Comparison of ENCODE assay signal across 20 cellular contexts in the genomic region with DNA sequence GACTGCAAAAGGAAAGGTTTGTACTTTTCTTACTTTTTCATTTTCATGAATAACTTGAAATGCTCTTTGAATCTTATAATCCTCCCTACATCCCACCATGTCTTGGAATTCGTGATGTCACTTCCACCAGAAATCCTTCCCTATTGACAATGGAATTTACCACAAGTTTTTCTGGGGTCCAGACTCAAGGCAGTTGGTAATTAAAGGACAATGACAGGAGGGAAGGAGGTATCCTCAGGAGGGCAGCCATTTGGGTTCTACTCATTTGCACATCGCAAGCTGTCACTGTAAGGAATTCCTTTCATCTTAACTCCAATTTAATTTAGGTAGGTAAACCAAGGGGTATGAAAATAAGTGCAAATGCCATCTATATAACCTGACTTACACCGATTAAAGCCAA. TPM values are rescaled to one million over a fixed set of nuclear protein-coding genes. Genes with fewer than 3 reads are reported as not detected.
DNase-seq lines count a peak whose midpoint lies in the region; ATAC-seq, FAIRE-seq and TF ChIP-seq lines count a peak whose summit lies in the region.
"Had no signal": no experiment of that assay in that cellular context is flagged by ENCODE, and none has a peak within 500 bp of the region (broad histone marks: within the 10 kb centered on the region; RNA-seq: fewer than 3 reads in every experiment).

No MANE protein-coding gene starts in this region.

- TF ChIP-seq RAD21 in SK-N-SH (IDR thresholded peaks at IDR 0.05; ENCODE audit: low read length) (no peak), H1 (IDR thresholded peaks at IDR 0.05 in 1 of 2, conservative IDR thresholded peaks at IDR 0.05 in 1 of 2; ENCODE audit: low read depth in 2 of 2, low read length in 2 of 2) (no peak)

- H3K18ac ChIP-seq in H1 (ENCODE audit: extremely low read depth, low read length) (no peak overlapping the region; the same call in 1 of the 2 replicates), mesenchymal stem cell (ENCODE audit: low read depth in 1 of 2, low read length in 2 of 2) (peak overlapping the region in 1 of 2 experiments; percentile 34)

- H2BK120ac ChIP-seq in H1 (replicated peaks; ENCODE audit: low read depth, low read length) (peak overlapping the region; percentile 91), mesenchymal stem cell (ENCODE audit: low read depth, low read length) (no peak overlapping the region)

- no peak overlapping the region for H3K4me2 ChIP-seq in SK-N-SH
- H3K4me2 ChIP-seq in H1 (ENCODE audit: insufficient read depth in 1 of 2, low read depth in 2 of 2, low read length in 2 of 2) = peak overlapping the region; percentile 32 to 43; a peak in 3 of 4 replicates
- H3K4me2 ChIP-seq in mesenchymal stem cell (ENCODE audit: low read length, poor library complexity, severe bottlenecking) = no peak overlapping the region

- intact Hi-C loops in testis (cut with DNase I; ENCODE audit: low total_unique reads) = no loop called here

- TF ChIP-seq CTCF in SK-N-SH (IDR thresholded peaks at IDR 0.05) (no peak), H1 (IDR thresholded peaks at IDR 0.05; ENCODE audit: control extremely low read depth in 1 of 3, insufficient read depth in 1 of 3, low read depth in 1 of 3, low read length in 3 of 3) (no peak), testis (IDR thresholded peaks at IDR 0.05) (no peak)

- H2BK20ac ChIP-seq in H1 (ENCODE audit: low read length) = no peak overlapping the region

- peaks cover 4% of the 10 kb centered on the region for H3F3A ChIP-seq in SK-N-SH (replicated peaks; ENCODE audit: insufficient read depth)

- ATAC-seq in SK-N-SH treated with all-trans-retinoic acid at 6 μM for 48 hours (no peak), GM21717 (IDR thresholded peaks at IDR 0.05; ENCODE audit: unreplicated experiment) (no peak)
- ATAC-seq: activated T-cell treated with anti-CD3 and anti-CD28 coated beads, Interleukin-2, amount 50 U/mL, for 4 hours; naive thymus-derived CD4-positive, alpha-beta T cell had no signal

- peak overlapping the region; percentile 23 to 47; a peak in 2 of 4 replicates for H3K27ac ChIP-seq in SK-N-SH (ENCODE audit: low read depth in 2 of 2, low read length in 1 of 2)
- H3K27ac ChIP-seq in H1 (ENCODE audit: low read depth, low read length) = peak overlapping the region; percentile 44; the same call in 1 of the 2 replicates
- no peak overlapping the region for H3K27ac ChIP-seq in mesenchymal stem cell (ENCODE audit: low read length, poor library complexity, severe bottlenecking)
- H3K27ac ChIP-seq in testis = peak overlapping the region; percentile 69 to 72
- H3K27ac ChIP-seq: 22Rv1 had no signal

- H2AFZ ChIP-seq in SK-N-SH (ENCODE audit: low read depth) = no peak overlapping the region
- H2AFZ ChIP-seq in H1 (ENCODE audit: low read length) = no peak overlapping the region
- no peak overlapping the region for H2AFZ ChIP-seq in mesenchymal stem cell (ENCODE audit: low read depth, low read length)

- H2BK5ac ChIP-seq in H1 (ENCODE audit: low read depth, low read length) = no peak overlapping the region
- H2BK5ac ChIP-seq in mesenchymal stem cell (ENCODE audit: low read depth, low read length, poor library complexity, severe bottlenecking) = no peak overlapping the region

- H3K27me3 ChIP-seq in SK-N-SH (ENCODE audit: insufficient read depth) (no peaks in the 10 kb centered on the region), H1 (replicated peaks in 1 of 4; ENCODE audit: control insufficient read depth in 3 of 4, extremely low read depth in 1 of 4, insufficient read depth in 3 of 4, low read length in 3 of 4) (no peaks in the 10 kb centered on the region), mesenchymal stem cell (ENCODE audit: control insufficient read depth in 1 of 2, insufficient read depth in 1 of 2, low read length in 2 of 2) (no peaks in the 10 kb centered on the region), testis (no peaks in the 10 kb centered on the region)
- H3K27me3 ChIP-seq: left lung, MG63, thyroid gland had no signal

- H3K23ac ChIP-seq in H1 (ENCODE audit: insufficient read length) = no peak overlapping the region
- no peak overlapping the region for H3K23ac ChIP-seq in mesenchymal stem cell (ENCODE audit: low read length in 2 of 2)

- no peak overlapping the region; the same call in 1 of the 2 replicates for H2BK12ac ChIP-seq in H1 (ENCODE audit: low read depth, low read length)
- H2BK12ac ChIP-seq in mesenchymal stem cell (ENCODE audit: low read length in 2 of 2) = no peak overlapping the region

- DNase-seq in SK-N-SH (no peak), H1 (ENCODE audit: low read depth in 1 of 2, low spot score in 2 of 2) (no peak), mesenchymal stem cell (no peak), testis (no peak), C1 segment of cervical spinal cord (lab: John Stamatoyannopoulos, UW) (no peak), NCI-H510A (lab: John Stamatoyannopoulos, UW) (no peak)
- DNase-seq: activated T-cell treated with anti-CD3 and anti-CD28 coated beads, Interleukin-2, amount 50 U/mL, for 4 hours; left lung; MG63; naive thymus-derived CD4-positive, alpha-beta T cell; NCI-H187; NCI-H446; SIG-M5; stimulated activated CD4-positive, alpha-beta T cell treated with anti-CD3 and anti-CD28 coated beads, Interleukin-1b, Interleukin-23, amount 100 ng/mL, for 48 hours; T-helper 9 cell; thyroid gland had no signal

- H3K4me1 ChIP-seq in SK-N-SH (ENCODE audit: control insufficient read depth in 1 of 2, insufficient read depth in 2 of 2, low read depth in 1 of 2, low read length in 1 of 2) = peaks cover 0 to 41% of the 10 kb centered on the region in 2 experiments; a peak in 2 of 4 replicates
- H3K4me1 ChIP-seq in H1 (replicated peaks in 1 of 4; ENCODE audit: control insufficient read depth in 3 of 4, insufficient read depth in 4 of 4, low read length in 3 of 4) = peaks cover 8 to 32% (median 27%) of the 10 kb centered on the region in 4 experiments
- peaks cover 4% of the 10 kb centered on the region for H3K4me1 ChIP-seq in mesenchymal stem cell (ENCODE audit: control insufficient read depth, insufficient read depth, low read depth, low read length)
- no peaks in the 10 kb centered on the region for H3K4me1 ChIP-seq in testis
- H3K4me1 ChIP-seq: thyroid gland had no signal

- CTCF ChIA-PET in SK-N-SH (lab: Yijun Ruan, JAX) = interaction anchor here (0.9 kb wide), 1 partner anchor 8 kb away, joined by 4 read pairs; no protein-coding TSS in a partner anchor
- CTCF ChIA-PET in H1 (lab: Charles Lee; ENCODE audit: partially characterized antibody) = interaction anchor here (1.5 to 1.6 kb wide), 2 partner anchors 11 to 20 kb away, joined by 4 to 5 read pairs; no protein-coding TSS in a partner anchor

- H4K20me1 ChIP-seq in SK-N-SH (ENCODE audit: insufficient read depth) = no peaks in the 10 kb centered on the region
- no peaks in the 10 kb centered on the region for H4K20me1 ChIP-seq in H1 (replicated peaks in 1 of 2; ENCODE audit: control insufficient read depth in 1 of 2, insufficient read depth in 2 of 2, low read length in 2 of 2)

- TF ChIP-seq POLR2A in H1 (IDR thresholded peaks at IDR 0.05; ENCODE audit: control extremely low read depth in 1 of 2, low read depth in 2 of 2, low read length in 2 of 2) (no peak), testis (IDR thresholded peaks at IDR 0.05) (no peak)

- peaks cover 0 to 3% of the 10 kb centered on the region in 2 experiments for H3K36me3 ChIP-seq in SK-N-SH (replicated peaks in 1 of 2; ENCODE audit: control insufficient read depth in 1 of 2, insufficient read depth in 2 of 2, low read length in 1 of 2)
- H3K36me3 ChIP-seq in H1 (ENCODE audit: control insufficient read depth in 2 of 4, insufficient read depth in 4 of 4, low read length in 3 of 4) = no peaks in the 10 kb centered on the region
- peaks cover 0 to 7% of the 10 kb centered on the region in 2 experiments for H3K36me3 ChIP-seq in mesenchymal stem cell (ENCODE audit: control insufficient read depth in 1 of 2, insufficient read depth in 2 of 2, low read depth in 1 of 2, low read length in 2 of 2)
- H3K36me3 ChIP-seq in testis (ENCODE audit: low read depth, missing control alignments) = no peaks in the 10 kb centered on the region
- H3K36me3 ChIP-seq: left lung, MG63, thyroid gland had no signal

- no peak overlapping the region for H4K5ac ChIP-seq in H1 (ENCODE audit: insufficient read length, low read depth, low read length)

- H4K8ac ChIP-seq in H1 (ENCODE audit: extremely low read depth, insufficient read depth, low read length) = no peak overlapping the region
- peak overlapping the region; percentile 42 for H4K8ac ChIP-seq in mesenchymal stem cell (ENCODE audit: low read length)

- H3K79me1 ChIP-seq in H1 (ENCODE audit: low read depth, low read length) (no peaks in the 10 kb centered on the region), mesenchymal stem cell (replicated peaks; ENCODE audit: low read length, poor library complexity, severe bottlenecking) (no peaks in the 10 kb centered on the region)

- H2BK15ac ChIP-seq in H1 (ENCODE audit: low read length) (no peak overlapping the region), mesenchymal stem cell (ENCODE audit: low read depth, poor library complexity, severe bottlenecking) (no peak overlapping the region)

- no peaks in the 10 kb centered on the region for H3K9me3 ChIP-seq in SK-N-SH
- no peaks in the 10 kb centered on the region for H3K9me3 ChIP-seq in H1 (ENCODE audit: insufficient read depth in 2 of 2, low read depth in 1 of 2, low read length in 1 of 2)
- H3K9me3 ChIP-seq in mesenchymal stem cell (ENCODE audit: control insufficient read depth, low read length) = no peaks in the 10 kb centered on the region
- no peaks in the 10 kb centered on the region for H3K9me3 ChIP-seq in testis
- H3K9me3 ChIP-seq: left lung, MG63, thyroid gland had no signal

- peak; percentile 68 for FAIRE-seq in H1 (lab: Jason Lieb, UNC)
- FAIRE-seq: endothelial cell of umbilical vein had no signal

- H3K4ac ChIP-seq in H1 (replicated peaks; ENCODE audit: insufficient read length, low read depth, low read length) (no peak overlapping the region), mesenchymal stem cell (ENCODE audit: low read depth in 1 of 2, low read length in 2 of 2) (no peak overlapping the region)

- no peak overlapping the region for H2AK5ac ChIP-seq in H1 (ENCODE audit: low read depth, low read length)
- H2AK5ac ChIP-seq in mesenchymal stem cell (ENCODE audit: low read length, severe bottlenecking) = no peak overlapping the region

- no peak overlapping the region for H3K9ac ChIP-seq in SK-N-SH
- H3K9ac ChIP-seq in H1 (replicated peaks in 1 of 4; ENCODE audit: extremely low read depth in 1 of 4, low read depth in 3 of 4, low read length in 3 of 4) = no peak overlapping the region
- H3K9ac ChIP-seq in mesenchymal stem cell (ENCODE audit: low read length) = peak overlapping the region; percentile 84

- H4K91ac ChIP-seq in H1 (replicated peaks; ENCODE audit: insufficient read length, low read length) (peak overlapping the region; percentile 90), mesenchymal stem cell (ENCODE audit: low read length) (no peak overlapping the region)

- no peaks in the 10 kb centered on the region for H3K23me2 ChIP-seq in H1 (ENCODE audit: low read depth, low read length)

- H3K79me2 ChIP-seq in SK-N-SH (ENCODE audit: insufficient read depth) (no peaks in the 10 kb centered on the region), H1 (ENCODE audit: control insufficient read depth in 1 of 2, insufficient read depth in 2 of 2, low read length in 2 of 2) (no peaks in the 10 kb centered on the region)

- WGBS in SK-N-SH (ENCODE audit: low lambda C conversion rate) = 98% methylated on average over 3 of the region's 3 CpGs
- 20% methylated on average over 3 of the region's 3 CpGs; no CpG with 5 or more reads in 1 of the 2 experiments for WGBS in H1 (ENCODE audit: extremely low coverage in 1 of 2, insufficient coverage in 1 of 2, insufficient read length in 1 of 2, insufficient replicate concordance in 2 of 2, low coverage in 1 of 2, low lambda C conversion rate in 2 of 2, missing lambda C conversion rate in 1 of 2), 2 experiments
- 20% methylated on average over 2 of the region's 3 CpGs for WGBS in mesenchymal stem cell
- 61 to 62% methylated on average over 3 of the region's 3 CpGs for WGBS in testis, 2 donors

- POLR2A ChIA-PET in SK-N-SH (lab: Yijun Ruan, JAX) (no interaction called here), H1 (lab: Charles Lee; ENCODE audit: partially characterized antibody) (interaction anchor here (1.9 kb wide), 1 partner anchor 10 kb away, joined by 8 read pairs; no protein-coding TSS in a partner anchor)

- no peak for TF ChIP-seq EP300 in SK-N-SH (IDR thresholded peaks at IDR 0.05; ENCODE audit: borderline replicate concordance in 1 of 2, low read depth in 1 of 2, low read length in 1 of 2)
- TF ChIP-seq EP300 in H1 (IDR thresholded peaks at IDR 0.05; ENCODE audit: borderline replicate concordance in 1 of 2, low read depth in 2 of 2, low read length in 2 of 2) = peak in 1 of 2 experiments; percentile 19; a peak in 1 of 3 replicates

- H3K4me3 ChIP-seq in SK-N-SH (ENCODE audit: low read depth in 2 of 2, low read length in 1 of 2) (no peak overlapping the region), H1 (ENCODE audit: extremely low read depth in 1 of 4, insufficient read depth in 2 of 4, low read depth in 3 of 4, low read length in 4 of 4) (peak overlapping the region in 1 of 4 experiments; percentile 33; a peak in 1 of 8 replicates), mesenchymal stem cell (ENCODE audit: insufficient read depth in 1 of 2, low read depth in 1 of 2, low read length in 2 of 2) (peak overlapping the region in 1 of 2 experiments; percentile 70), testis (no peak overlapping the region)
- H3K4me3 ChIP-seq: left lung, MG63, thyroid gland had no signal

- no peaks in the 10 kb centered on the region for H3K9me2 ChIP-seq in SK-N-SH

- H3K14ac ChIP-seq in H1 (ENCODE audit: insufficient read length) = no peak overlapping the region
- no peak overlapping the region for H3K14ac ChIP-seq in mesenchymal stem cell (ENCODE audit: low read length in 2 of 2)

- H3K56ac ChIP-seq in H1 (replicated peaks; ENCODE audit: insufficient read length, low read depth, low read length) = no peak overlapping the region

RNA-seq across cellular contexts. Expression of a gene that starts 21.9 kb away (rescaled TPM):
- polyA plus RNA-seq in SK-N-SH (2012; rRNA removed) = 101 and 138 TPM in 2 replicates
- polyA plus RNA-seq in SK-N-SH (2012; cell fraction: cytosol; rRNA removed) = 138 and 169 TPM in 2 replicates
- polyA plus RNA-seq in SK-N-SH (2012; cell fraction: nucleus; rRNA removed) = 35.8 and 67.6 TPM in 2 replicates
- total RNA-seq in H1 (2021; fragmentation: NEBNext Ultra II Directional; extraction: Animal tissue kit (Norgen Biotek cat#: 25700)) = 3.0 and 3.3 TPM in 2 replicates
- polyA plus RNA-seq in H1 (2011; rRNA removed) = 2.2 and 3.0 TPM in 2 replicates
- 4.0 TPM for polyA plus RNA-seq in H1 (2011; cell fraction: cytosol; rRNA removed)
- polyA plus RNA-seq in H1 (2011; cell fraction: nucleus; rRNA removed) = 2.7 TPM
- 2.5 to 5.7 TPM (median 3.1 TPM) in 4 replicates for polyA plus RNA-seq in H1 (2012, experiment 1 of 2)
- polyA plus RNA-seq in H1 (2012, experiment 2 of 2) = 0.26 TPM
- polyA plus RNA-seq in H1 (2013, experiment 1 of 2) = 7.5 TPM
- 7.3 TPM for polyA plus RNA-seq in H1 (2013, experiment 2 of 2)
- polyA minus RNA-seq in H1 (2011; rRNA and poly(A)+ RNA removed) = 2.8 and 4.5 TPM in 2 replicates
- polyA minus RNA-seq in H1 (2011; cell fraction: cytosol; rRNA and poly(A)+ RNA removed) = 0.73 TPM
- polyA minus RNA-seq in H1 (2011; cell fraction: nucleus; rRNA and poly(A)+ RNA removed) = 2.2 TPM
- 17.6 TPM for polyA plus RNA-seq in mesenchymal stem cell (2013, experiment 1 of 2)
- polyA plus RNA-seq in mesenchymal stem cell (2013, experiment 2 of 2) = 18.7 TPM
- 1 to 10 TPM; 5.8 to 9.7 TPM for total RNA-seq in testis
- 8.2 TPM for polyA plus RNA-seq in testis (ENCODE audit: insufficient read depth, low read depth, low replicate concordance)

Comparison
In these comparisons a context has a peak if more than half of its experiments do, and no peak if none do; other contexts are left out.
1. H3K4me2 ChIP-seq: peak in H1 (2 of 2); none in SK-N-SH (single experiment) and mesenchymal stem cell (single experiment).